In the genomic region with DNA sequence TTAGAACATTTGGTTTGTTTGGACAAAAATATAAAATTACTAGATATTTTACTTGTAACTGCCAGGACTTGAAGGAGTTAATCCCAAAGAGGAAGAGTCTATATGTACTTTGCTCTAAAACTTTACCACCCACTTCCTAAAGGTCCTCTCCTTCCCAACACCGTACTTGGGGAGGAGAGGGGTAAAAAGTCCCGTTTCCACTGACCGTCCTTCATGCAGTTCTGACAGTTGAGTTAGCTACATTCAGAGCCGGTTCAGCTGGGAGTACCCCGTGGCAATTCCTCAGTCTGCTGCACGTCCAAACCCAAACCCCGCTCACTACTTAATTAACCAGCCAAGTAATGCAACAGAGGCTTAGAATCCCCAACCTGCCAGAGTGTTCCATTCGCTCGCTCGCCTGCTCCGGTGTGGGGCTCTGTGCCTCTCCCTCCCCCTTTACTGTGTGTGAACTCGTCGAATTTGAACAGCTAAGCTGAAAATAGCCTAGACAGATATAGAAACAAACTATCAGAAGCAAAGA, we compare ENCODE assay signal across 1 cellular context.
TF ChIP-seq lines count a peak whose summit lies in the region.

No MANE protein-coding gene starts in this region.

TF ChIP-seq in K562, 482 proteins besides CTCF, POLR2A, EP300 and RAD21 (continued from another document and continues in another):
- TF ChIP-seq CLOCK (CRISPR knock-in tag; IDR thresholded peaks at IDR 0.05; ENCODE audit: borderline replicate concordance) (no peak), HDAC2 (IDR thresholded peaks at IDR 0.05) (no peak), SUPT5H (IDR thresholded peaks at IDR 0.05) (peak; percentile 51), NFIC (IDR thresholded peaks at IDR 0.05) (no peak), BCLAF1 (IDR thresholded peaks at IDR 0.05; ENCODE audit: borderline replicate concordance in 1 of 2, control insufficient read depth in 1 of 2, low read depth in 2 of 2, low read length in 1 of 2) (peak in 1 of 2 experiments; percentile 84; a peak in 2 of 4 replicates), MBD2 (IDR thresholded peaks at IDR 0.05; ENCODE audit: borderline replicate concordance, low read depth) (0 out of 2 replicates have a peak, but pooled peaks have one; percentile 14), TBP (optimal IDR thresholded peaks at IDR 0.05; ENCODE audit: low read depth, low read length) (peak; percentile 90), SNAPC5 (CRISPR knock-in tag; IDR thresholded peaks at IDR 0.05) (peak; percentile 42; the same call in 1 of the 2 replicates), POLR2AphosphoS5 (IDR thresholded peaks at IDR 0.05; ENCODE audit: control insufficient read depth, insufficient read depth, low read depth, low read length) (peak; percentile 92), FOXK1 (CRISPR knock-in tag; IDR thresholded peaks at IDR 0.05; ENCODE audit: borderline replicate concordance) (no peak), RNF2 (IDR thresholded peaks at IDR 0.05) (0 out of 2 replicates have a peak, but pooled peaks have one; percentile 1), HMBOX1 (IDR thresholded peaks at IDR 0.05) (peak; percentile 52; the same call in 1 of the 2 replicates), TFAM (CRISPR knock-in tag; conservative IDR thresholded peaks at IDR 0.05) (no peak), PHF21A (IDR thresholded peaks at IDR 0.05; ENCODE audit: borderline replicate concordance, low read depth) (no peak), MTA3 (IDR thresholded peaks at IDR 0.05; ENCODE audit: borderline replicate concordance) (no peak), PHB (CRISPR knock-in tag; IDR thresholded peaks at IDR 0.05) (no peak), CHCHD3 (CRISPR knock-in tag; IDR thresholded peaks at IDR 0.05) (no peak), POLR2B (IDR thresholded peaks at IDR 0.05; ENCODE audit: low read depth, partially characterized antibody) (peak; percentile 32), SMARCC2 (IDR thresholded peaks at IDR 0.05; ENCODE audit: low read depth) (no peak), TEAD4 (IDR thresholded peaks at IDR 0.05; ENCODE audit: low read length) (peak; percentile 6; the same call in 1 of the 2 replicates), TEAD4 (CRISPR knock-in tag; IDR thresholded peaks at IDR 0.05; ENCODE audit: borderline replicate concordance) (no peak), HNRNPL (IDR thresholded peaks at IDR 0.05; ENCODE audit: low read depth, low read length) (no peak), NCOA2 (IDR thresholded peaks at IDR 0.05; ENCODE audit: partially characterized antibody in 2 of 2) (no peak), ZNF133 (CRISPR knock-in tag; IDR thresholded peaks at IDR 0.05) (no peak), POLR3G (IDR thresholded peaks at IDR 0.05; ENCODE audit: extremely low read depth, insufficient read length, insufficient replicate concordance) (no peak), SRSF9 (IDR thresholded peaks at IDR 0.05; ENCODE audit: borderline replicate concordance, low read depth, low read length) (no peak), SMC3 (conservative IDR thresholded peaks at IDR 0.05; ENCODE audit: insufficient read depth, low read depth, low read length) (no peak), FOXJ2 (tag; IDR thresholded peaks at IDR 0.05) (no peak), ELF2 (CRISPR knock-in tag; IDR thresholded peaks at IDR 0.05) (no peak)
- TF ChIP-seq, protein P1, sequence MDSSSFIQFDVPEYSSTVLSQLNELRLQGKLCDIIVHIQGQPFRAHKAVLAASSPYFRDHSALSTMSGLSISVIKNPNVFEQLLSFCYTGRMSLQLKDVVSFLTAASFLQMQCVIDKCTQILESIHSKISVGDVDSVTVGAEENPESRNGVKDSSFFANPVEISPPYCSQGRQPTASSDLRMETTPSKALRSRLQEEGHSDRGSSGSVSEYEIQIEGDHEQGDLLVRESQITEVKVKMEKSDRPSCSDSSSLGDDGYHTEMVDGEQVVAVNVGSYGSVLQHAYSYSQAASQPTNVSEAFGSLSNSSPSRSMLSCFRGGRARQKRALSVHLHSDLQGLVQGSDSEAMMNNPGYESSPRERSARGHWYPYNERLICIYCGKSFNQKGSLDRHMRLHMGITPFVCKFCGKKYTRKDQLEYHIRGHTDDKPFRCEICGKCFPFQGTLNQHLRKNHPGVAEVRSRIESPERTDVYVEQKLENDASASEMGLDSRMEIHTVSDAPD (CRISPR knock-in tag; IDR thresholded peaks at IDR 0.05), result no peak
- TF ChIP-seq, protein P2, sequence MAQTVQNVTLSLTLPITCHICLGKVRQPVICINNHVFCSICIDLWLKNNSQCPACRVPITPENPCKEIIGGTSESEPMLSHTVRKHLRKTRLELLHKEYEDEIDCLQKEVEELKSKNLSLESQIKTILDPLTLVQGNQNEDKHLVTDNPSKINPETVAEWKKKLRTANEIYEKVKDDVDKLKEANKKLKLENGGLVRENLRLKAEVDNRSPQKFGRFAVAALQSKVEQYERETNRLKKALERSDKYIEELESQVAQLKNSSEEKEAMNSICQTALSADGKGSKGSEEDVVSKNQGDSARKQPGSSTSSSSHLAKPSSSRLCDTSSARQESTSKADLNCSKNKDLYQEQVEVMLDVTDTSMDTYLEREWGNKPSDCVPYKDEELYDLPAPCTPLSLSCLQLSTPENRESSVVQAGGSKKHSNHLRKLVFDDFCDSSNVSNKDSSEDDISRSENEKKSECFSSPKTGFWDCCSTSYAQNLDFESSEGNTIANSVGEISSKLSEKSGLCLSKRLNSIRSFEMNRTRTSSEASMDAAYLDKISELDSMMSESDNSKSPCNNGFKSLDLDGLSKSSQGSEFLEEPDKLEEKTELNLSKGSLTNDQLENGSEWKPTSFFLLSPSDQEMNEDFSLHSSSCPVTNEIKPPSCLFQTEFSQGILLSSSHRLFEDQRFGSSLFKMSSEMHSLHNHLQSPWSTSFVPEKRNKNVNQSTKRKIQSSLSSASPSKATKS (CRISPR knock-in tag; IDR thresholded peaks at IDR 0.05), result no peak
- TF ChIP-seq, protein P3, sequence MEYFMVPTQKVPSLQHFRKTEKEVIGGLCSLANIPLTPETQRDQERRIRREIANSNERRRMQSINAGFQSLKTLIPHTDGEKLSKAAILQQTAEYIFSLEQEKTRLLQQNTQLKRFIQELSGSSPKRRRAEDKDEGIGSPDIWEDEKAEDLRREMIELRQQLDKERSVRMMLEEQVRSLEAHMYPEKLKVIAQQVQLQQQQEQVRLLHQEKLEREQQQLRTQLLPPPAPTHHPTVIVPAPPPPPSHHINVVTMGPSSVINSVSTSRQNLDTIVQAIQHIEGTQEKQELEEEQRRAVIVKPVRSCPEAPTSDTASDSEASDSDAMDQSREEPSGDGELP (CRISPR knock-in tag; IDR thresholded peaks at IDR 0.05; ENCODE audit: borderline replicate concordance), result peak; percentile 18; the same call in 1 of the 2 replicates
- TF ChIP-seq, protein P4, sequence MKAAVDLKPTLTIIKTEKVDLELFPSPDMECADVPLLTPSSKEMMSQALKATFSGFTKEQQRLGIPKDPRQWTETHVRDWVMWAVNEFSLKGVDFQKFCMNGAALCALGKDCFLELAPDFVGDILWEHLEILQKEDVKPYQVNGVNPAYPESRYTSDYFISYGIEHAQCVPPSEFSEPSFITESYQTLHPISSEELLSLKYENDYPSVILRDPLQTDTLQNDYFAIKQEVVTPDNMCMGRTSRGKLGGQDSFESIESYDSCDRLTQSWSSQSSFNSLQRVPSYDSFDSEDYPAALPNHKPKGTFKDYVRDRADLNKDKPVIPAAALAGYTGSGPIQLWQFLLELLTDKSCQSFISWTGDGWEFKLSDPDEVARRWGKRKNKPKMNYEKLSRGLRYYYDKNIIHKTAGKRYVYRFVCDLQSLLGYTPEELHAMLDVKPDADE (conservative IDR thresholded peaks at IDR 0.05; ENCODE audit: control insufficient read depth, low read depth, low read length), result no peak
- TF ChIP-seq, protein P5, sequence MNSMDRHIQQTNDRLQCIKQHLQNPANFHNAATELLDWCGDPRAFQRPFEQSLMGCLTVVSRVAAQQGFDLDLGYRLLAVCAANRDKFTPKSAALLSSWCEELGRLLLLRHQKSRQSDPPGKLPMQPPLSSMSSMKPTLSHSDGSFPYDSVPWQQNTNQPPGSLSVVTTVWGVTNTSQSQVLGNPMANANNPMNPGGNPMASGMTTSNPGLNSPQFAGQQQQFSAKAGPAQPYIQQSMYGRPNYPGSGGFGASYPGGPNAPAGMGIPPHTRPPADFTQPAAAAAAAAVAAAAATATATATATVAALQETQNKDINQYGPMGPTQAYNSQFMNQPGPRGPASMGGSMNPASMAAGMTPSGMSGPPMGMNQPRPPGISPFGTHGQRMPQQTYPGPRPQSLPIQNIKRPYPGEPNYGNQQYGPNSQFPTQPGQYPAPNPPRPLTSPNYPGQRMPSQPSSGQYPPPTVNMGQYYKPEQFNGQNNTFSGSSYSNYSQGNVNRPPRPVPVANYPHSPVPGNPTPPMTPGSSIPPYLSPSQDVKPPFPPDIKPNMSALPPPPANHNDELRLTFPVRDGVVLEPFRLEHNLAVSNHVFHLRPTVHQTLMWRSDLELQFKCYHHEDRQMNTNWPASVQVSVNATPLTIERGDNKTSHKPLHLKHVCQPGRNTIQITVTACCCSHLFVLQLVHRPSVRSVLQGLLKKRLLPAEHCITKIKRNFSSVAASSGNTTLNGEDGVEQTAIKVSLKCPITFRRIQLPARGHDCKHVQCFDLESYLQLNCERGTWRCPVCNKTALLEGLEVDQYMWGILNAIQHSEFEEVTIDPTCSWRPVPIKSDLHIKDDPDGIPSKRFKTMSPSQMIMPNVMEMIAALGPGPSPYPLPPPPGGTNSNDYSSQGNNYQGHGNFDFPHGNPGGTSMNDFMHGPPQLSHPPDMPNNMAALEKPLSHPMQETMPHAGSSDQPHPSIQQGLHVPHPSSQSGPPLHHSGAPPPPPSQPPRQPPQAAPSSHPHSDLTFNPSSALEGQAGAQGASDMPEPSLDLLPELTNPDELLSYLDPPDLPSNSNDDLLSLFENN (IDR thresholded peaks at IDR 0.05; ENCODE audit: low read depth in 2 of 2, low read length in 2 of 2), result peak in 1 of 2 experiments; percentile 53; a peak in 1 of 4 replicates
- TF ChIP-seq, protein P6, sequence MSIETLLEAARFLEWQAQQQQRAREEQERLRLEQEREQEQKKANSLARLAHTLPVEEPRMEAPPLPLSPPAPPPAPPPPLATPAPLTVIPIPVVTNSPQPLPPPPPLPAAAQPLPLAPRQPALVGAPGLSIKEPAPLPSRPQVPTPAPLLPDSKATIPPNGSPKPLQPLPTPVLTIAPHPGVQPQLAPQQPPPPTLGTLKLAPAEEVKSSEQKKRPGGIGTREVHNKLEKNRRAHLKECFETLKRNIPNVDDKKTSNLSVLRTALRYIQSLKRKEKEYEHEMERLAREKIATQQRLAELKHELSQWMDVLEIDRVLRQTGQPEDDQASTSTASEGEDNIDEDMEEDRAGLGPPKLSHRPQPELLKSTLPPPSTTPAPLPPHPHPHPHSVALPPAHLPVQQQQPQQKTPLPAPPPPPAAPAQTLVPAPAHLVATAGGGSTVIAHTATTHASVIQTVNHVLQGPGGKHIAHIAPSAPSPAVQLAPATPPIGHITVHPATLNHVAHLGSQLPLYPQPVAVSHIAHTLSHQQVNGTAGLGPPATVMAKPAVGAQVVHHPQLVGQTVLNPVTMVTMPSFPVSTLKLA (conservative IDR thresholded peaks at IDR 0.05), result no peak
